1 cellular context compared by ENCODE assay signal in genomic region chr7:12726908-12727307, GRCh38.
TF ChIP-seq lines count a peak whose summit lies in the region.

No MANE protein-coding gene starts in this region.

TF ChIP-seq in endothelial cell of umbilical vein, 7 proteins besides CTCF, POLR2A, EP300 and RAD21:
- TF ChIP-seq MYC (IDR thresholded peaks at IDR 0.05; ENCODE audit: low read depth, low read length) (no peak), MAX (IDR thresholded peaks at IDR 0.05; ENCODE audit: insufficient read depth, insufficient read length) (no peak), FOS (IDR thresholded peaks at IDR 0.05; ENCODE audit: borderline replicate concordance, insufficient read depth, low read length) (no peak), JUN (IDR thresholded peaks at IDR 0.05; ENCODE audit: borderline replicate concordance, insufficient read depth, insufficient read length, low read depth) (no peak), POLR2AphosphoS5 (IDR thresholded peaks at IDR 0.05; ENCODE audit: insufficient read depth, low read depth, low read length) (no peak), EZH2 (IDR thresholded peaks at IDR 0.05; ENCODE audit: borderline replicate concordance, low read depth, low read length, severe bottlenecking) (no peak), GATA2 (IDR thresholded peaks at IDR 0.05; ENCODE audit: insufficient read depth, insufficient read length, low read depth, low read length) (no peak)
